Comparison of ENCODE assay signal across 22 cellular contexts in the genomic region with DNA sequence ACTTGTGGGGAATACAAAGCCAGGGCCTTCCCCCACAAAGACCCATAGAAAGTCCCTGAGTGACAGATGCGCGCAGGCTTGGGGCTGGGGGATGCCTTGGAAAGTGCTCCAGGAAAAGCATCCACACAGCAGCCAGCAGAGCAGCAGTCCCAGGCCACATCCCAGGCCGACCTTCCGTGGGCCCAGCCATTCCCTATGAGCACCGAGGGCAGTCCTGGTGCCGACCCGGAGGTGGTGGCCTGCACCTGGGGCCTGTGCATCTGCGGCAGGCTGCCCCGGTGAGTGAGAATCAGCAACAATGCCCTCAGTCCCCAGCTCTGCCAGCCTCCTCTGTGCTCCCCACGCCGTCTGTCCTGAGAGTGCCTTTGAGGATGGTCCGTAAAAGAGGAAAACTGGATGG.
"Had no signal": no experiment of that assay in that cellular context is flagged by ENCODE, and none has a peak within 500 bp of the region (broad histone marks: within the 10 kb centered on the region; RNA-seq: fewer than 3 reads in every experiment).

No MANE protein-coding gene starts in this region.

- DNase-seq: Kasumi-1, MM.1S, NCI-H1092 treated with DMSO at 0.1 percent for 48 hours, NCI-H1436, NCI-H187, NCI-H2029, NCI-H2081 treated with DMSO at 0.1 percent for 48 hours, NCI-H2171, NCI-H2227 treated with DMSO at 0.1 percent for 48 hours, NCI-H524, NCI-H526 treated with DMSO at 0.1 percent for 48 hours, NCI-H748 treated with DMSO at 0.1 percent for 48 hours, Right ventricle myocardium superior, RPMI8226, SIG-M5 had no signal

- ATAC-seq: K562 had no signal

- H3K4me3 ChIP-seq: K562, SJSA1, SK-N-MC had no signal

- FAIRE-seq: HTR-8/SVneo, K562, RCC 7860 had no signal

- H3K27ac ChIP-seq: HL-60, KMS-11, SJSA1, SK-N-MC had no signal

- H3K4me1 ChIP-seq: SJSA1 had no signal

- H3K27me3 ChIP-seq: SJSA1 had no signal

- H3K9me3 ChIP-seq: SJSA1 had no signal
